In the genomic region with DNA sequence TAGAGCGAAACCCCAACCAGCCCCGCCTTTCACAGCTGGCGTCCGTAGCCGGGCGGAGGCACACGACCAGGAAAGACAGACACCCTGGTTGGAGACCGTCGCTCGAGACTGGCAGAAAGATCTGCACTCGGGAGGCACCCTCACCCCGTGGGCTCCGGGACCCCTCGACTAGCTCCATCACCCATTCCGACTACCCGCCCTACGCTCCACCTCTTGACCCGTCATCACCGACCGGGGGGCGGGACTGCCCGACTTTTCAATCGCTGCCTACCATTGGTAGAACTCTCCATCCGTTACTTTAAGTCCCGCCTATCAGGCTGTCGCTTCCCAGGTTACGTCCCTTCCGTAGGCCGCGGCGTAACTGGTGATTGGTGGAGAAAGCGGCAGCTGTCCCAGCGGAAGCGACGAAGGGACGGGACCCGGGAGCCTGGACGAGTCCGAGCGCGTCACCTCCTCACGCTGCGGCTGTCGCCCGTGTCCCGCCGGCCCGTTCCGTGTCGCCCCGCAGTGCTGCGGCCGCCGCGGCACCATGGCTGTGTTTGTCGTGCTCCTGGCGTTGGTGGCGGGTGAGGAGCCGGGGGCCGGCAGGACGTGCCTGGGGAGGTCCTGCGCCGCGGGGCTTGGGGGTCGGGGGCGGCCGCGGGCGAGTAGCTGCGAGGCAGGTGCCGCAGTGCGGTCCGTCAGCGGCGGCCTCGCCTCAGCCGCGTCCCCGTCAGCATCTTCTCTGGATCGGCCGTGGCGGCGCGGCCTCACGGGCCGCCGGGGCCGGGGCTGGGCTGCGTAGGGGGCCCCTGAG, we compare ENCODE assay signal across 1 cellular context.
TF ChIP-seq lines count a peak whose summit lies in the region.

A gene with protein sequence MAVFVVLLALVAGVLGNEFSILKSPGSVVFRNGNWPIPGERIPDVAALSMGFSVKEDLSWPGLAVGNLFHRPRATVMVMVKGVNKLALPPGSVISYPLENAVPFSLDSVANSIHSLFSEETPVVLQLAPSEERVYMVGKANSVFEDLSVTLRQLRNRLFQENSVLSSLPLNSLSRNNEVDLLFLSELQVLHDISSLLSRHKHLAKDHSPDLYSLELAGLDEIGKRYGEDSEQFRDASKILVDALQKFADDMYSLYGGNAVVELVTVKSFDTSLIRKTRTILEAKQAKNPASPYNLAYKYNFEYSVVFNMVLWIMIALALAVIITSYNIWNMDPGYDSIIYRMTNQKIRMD (plus strand): TSS at position 434 of the 796 bp plus-strand sequence. CDS start 96 bp downstream, at position 530.

TF ChIP-seq in HepG2, 621 proteins besides CTCF, POLR2A, EP300 and RAD21 (continued from another document and continues in another):
- TF ChIP-seq THAP9 (CRISPR knock-in tag; IDR thresholded peaks at IDR 0.05; ENCODE audit: borderline replicate concordance) (no peak), ZNF775 (CRISPR knock-in tag; IDR thresholded peaks at IDR 0.05; ENCODE audit: borderline replicate concordance) (no peak), SP1 (IDR thresholded peaks at IDR 0.05) (no peak), SP1 (CRISPR knock-in tag; IDR thresholded peaks at IDR 0.05) (peak; percentile 45), TOPORS (CRISPR knock-in tag; IDR thresholded peaks at IDR 0.05) (no peak), KDM3A (CRISPR knock-in tag; IDR thresholded peaks at IDR 0.05; ENCODE audit: low read depth) (no peak), YY1 (IDR thresholded peaks at IDR 0.05; ENCODE audit: insufficient read depth, insufficient replicate concordance, low read depth, low read length) (no peak), ZBTB7A (CRISPR knock-in tag; IDR thresholded peaks at IDR 0.05) (no peak), TAF15 (IDR thresholded peaks at IDR 0.05; ENCODE audit: low read depth, low read length, poor library complexity, severe bottlenecking) (no peak), DNMT1 (CRISPR knock-in tag; IDR thresholded peaks at IDR 0.05) (no peak), ZNF33A (CRISPR knock-in tag; IDR thresholded peaks at IDR 0.05; ENCODE audit: borderline replicate concordance) (no peak), ZNF703 (CRISPR knock-in tag; IDR thresholded peaks at IDR 0.05; ENCODE audit: borderline replicate concordance) (no peak), SIN3B (IDR thresholded peaks at IDR 0.05; ENCODE audit: low read length) (no peak), CHD4 (IDR thresholded peaks at IDR 0.05; ENCODE audit: borderline replicate concordance, low read length) (no peak), ZNF720 (CRISPR knock-in tag; IDR thresholded peaks at IDR 0.05) (no peak), SRSF1 (optimal IDR thresholded peaks at IDR 0.05; ENCODE audit: low read depth, low read length) (no peak), NFE2 (CRISPR knock-in tag; IDR thresholded peaks at IDR 0.05) (no peak), GPBP1L1 (CRISPR knock-in tag; IDR thresholded peaks at IDR 0.05) (no peak), ZNF337 (CRISPR knock-in tag; IDR thresholded peaks at IDR 0.05; ENCODE audit: borderline replicate concordance, low read depth) (no peak), ZUFSP (CRISPR knock-in tag; IDR thresholded peaks at IDR 0.05; ENCODE audit: borderline replicate concordance) (no peak), SMARCE1 (IDR thresholded peaks at IDR 0.05; ENCODE audit: borderline replicate concordance) (no peak), KAT7 (CRISPR knock-in tag; IDR thresholded peaks at IDR 0.05; ENCODE audit: borderline replicate concordance) (no peak), ZFP90 (CRISPR knock-in tag; IDR thresholded peaks at IDR 0.05; ENCODE audit: borderline replicate concordance) (no peak), ZNF225 (CRISPR knock-in tag; IDR thresholded peaks at IDR 0.05) (no peak), NFYB (CRISPR knock-in tag; IDR thresholded peaks at IDR 0.05) (peak; percentile 93), PAWR (CRISPR knock-in tag; IDR thresholded peaks at IDR 0.05; ENCODE audit: borderline replicate concordance) (no peak), POGK (CRISPR knock-in tag; conservative IDR thresholded peaks at IDR 0.05) (no peak), NRL (CRISPR knock-in tag; IDR thresholded peaks at IDR 0.05; ENCODE audit: borderline replicate concordance) (no peak), ZNF547 (CRISPR knock-in tag; IDR thresholded peaks at IDR 0.05) (no peak), GZF1 (CRISPR knock-in tag; IDR thresholded peaks at IDR 0.05) (no peak), TP53 (CRISPR knock-in tag; conservative IDR thresholded peaks at IDR 0.05) (no peak), KDM2A (CRISPR knock-in tag; IDR thresholded peaks at IDR 0.05; ENCODE audit: borderline replicate concordance, low read depth) (no peak; the same call in 1 of the 2 replicates), SAFB2 (CRISPR knock-in tag; IDR thresholded peaks at IDR 0.05; ENCODE audit: borderline replicate concordance, low read depth) (no peak), EEA1 (CRISPR knock-in tag; IDR thresholded peaks at IDR 0.05; ENCODE audit: borderline replicate concordance) (0 out of 2 replicates have a peak, but pooled peaks have one; percentile 38), GATAD1 (CRISPR knock-in tag; IDR thresholded peaks at IDR 0.05) (peak; percentile 76; the same call in 1 of the 2 replicates), TFE3 (CRISPR knock-in tag; IDR thresholded peaks at IDR 0.05) (no peak), KMT2A (CRISPR knock-in tag; IDR thresholded peaks at IDR 0.05) (peak; percentile 79; the same call in 1 of the 2 replicates), ETV6 (CRISPR knock-in tag; conservative IDR thresholded peaks at IDR 0.05) (no peak), NFIC (IDR thresholded peaks at IDR 0.05; ENCODE audit: low read length) (no peak), CHCHD3 (CRISPR knock-in tag; IDR thresholded peaks at IDR 0.05) (no peak)
- TF ChIP-seq, protein P1, sequence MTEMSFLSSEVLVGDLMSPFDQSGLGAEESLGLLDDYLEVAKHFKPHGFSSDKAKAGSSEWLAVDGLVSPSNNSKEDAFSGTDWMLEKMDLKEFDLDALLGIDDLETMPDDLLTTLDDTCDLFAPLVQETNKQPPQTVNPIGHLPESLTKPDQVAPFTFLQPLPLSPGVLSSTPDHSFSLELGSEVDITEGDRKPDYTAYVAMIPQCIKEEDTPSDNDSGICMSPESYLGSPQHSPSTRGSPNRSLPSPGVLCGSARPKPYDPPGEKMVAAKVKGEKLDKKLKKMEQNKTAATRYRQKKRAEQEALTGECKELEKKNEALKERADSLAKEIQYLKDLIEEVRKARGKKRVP (CRISPR knock-in tag; IDR thresholded peaks at IDR 0.05) = no peak
- TF ChIP-seq, protein P2, sequence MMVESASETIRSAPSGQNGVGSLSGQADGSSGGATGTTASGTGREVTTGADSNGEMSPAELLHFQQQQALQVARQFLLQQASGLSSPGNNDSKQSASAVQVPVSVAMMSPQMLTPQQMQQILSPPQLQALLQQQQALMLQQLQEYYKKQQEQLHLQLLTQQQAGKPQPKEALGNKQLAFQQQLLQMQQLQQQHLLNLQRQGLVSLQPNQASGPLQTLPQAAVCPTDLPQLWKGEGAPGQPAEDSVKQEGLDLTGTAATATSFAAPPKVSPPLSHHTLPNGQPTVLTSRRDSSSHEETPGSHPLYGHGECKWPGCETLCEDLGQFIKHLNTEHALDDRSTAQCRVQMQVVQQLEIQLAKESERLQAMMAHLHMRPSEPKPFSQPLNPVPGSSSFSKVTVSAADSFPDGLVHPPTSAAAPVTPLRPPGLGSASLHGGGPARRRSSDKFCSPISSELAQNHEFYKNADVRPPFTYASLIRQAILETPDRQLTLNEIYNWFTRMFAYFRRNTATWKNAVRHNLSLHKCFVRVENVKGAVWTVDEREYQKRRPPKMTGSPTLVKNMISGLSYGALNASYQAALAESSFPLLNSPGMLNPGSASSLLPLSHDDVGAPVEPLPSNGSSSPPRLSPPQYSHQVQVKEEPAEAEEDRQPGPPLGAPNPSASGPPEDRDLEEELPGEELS (CRISPR knock-in tag; IDR thresholded peaks at IDR 0.05) = no peak
- TF ChIP-seq, protein P3, sequence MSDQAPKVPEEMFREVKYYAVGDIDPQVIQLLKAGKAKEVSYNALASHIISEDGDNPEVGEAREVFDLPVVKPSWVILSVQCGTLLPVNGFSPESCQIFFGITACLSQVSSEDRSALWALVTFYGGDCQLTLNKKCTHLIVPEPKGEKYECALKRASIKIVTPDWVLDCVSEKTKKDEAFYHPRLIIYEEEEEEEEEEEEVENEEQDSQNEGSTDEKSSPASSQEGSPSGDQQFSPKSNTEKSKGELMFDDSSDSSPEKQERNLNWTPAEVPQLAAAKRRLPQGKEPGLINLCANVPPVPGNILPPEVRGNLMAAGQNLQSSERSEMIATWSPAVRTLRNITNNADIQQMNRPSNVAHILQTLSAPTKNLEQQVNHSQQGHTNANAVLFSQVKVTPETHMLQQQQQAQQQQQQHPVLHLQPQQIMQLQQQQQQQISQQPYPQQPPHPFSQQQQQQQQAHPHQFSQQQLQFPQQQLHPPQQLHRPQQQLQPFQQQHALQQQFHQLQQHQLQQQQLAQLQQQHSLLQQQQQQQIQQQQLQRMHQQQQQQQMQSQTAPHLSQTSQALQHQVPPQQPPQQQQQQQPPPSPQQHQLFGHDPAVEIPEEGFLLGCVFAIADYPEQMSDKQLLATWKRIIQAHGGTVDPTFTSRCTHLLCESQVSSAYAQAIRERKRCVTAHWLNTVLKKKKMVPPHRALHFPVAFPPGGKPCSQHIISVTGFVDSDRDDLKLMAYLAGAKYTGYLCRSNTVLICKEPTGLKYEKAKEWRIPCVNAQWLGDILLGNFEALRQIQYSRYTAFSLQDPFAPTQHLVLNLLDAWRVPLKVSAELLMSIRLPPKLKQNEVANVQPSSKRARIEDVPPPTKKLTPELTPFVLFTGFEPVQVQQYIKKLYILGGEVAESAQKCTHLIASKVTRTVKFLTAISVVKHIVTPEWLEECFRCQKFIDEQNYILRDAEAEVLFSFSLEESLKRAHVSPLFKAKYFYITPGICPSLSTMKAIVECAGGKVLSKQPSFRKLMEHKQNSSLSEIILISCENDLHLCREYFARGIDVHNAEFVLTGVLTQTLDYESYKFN (CRISPR knock-in tag; conservative IDR thresholded peaks at IDR 0.05) = no peak
